In genomic region chr17:19303367-19303776, GRCh38 we compare ENCODE assay signal across 14 cellular contexts. TPM values are rescaled to one million over a fixed set of nuclear protein-coding genes. Genes with fewer than 3 reads are reported as not detected.
DNase-seq lines count a peak whose midpoint lies in the region; ATAC-seq and TF ChIP-seq lines count a peak whose summit lies in the region.
"Had no signal": no experiment of that assay in that cellular context is flagged by ENCODE, and none has a peak within 500 bp of the region (broad histone marks: within the 10 kb centered on the region; RNA-seq: fewer than 3 reads in every experiment).

No MANE protein-coding gene starts in this region.

- intact Hi-C loops in dendritic cell treated with granulocyte-macrophage colony-stimulating factor and Interleukin-4, amounts not matched to agents 40 ng/mL and 50 ng/mL, for 4 days (cut with micrococcal nuclease) = no loop called here
- intact Hi-C loops in naive thymus-derived CD4-positive, alpha-beta T cell (cut with micrococcal nuclease) = no loop called here
- intact Hi-C loops in left lung (cut with DNase I) = no loop called here

- no peaks in the 10 kb centered on the region for H3K9me3 ChIP-seq in naive thymus-derived CD4-positive, alpha-beta T cell (ENCODE audit: control insufficient read depth in 2 of 3, low read length in 3 of 3)
- H3K9me3 ChIP-seq in left lung = no peaks in the 10 kb centered on the region

- H3K4me3 ChIP-seq in naive thymus-derived CD4-positive, alpha-beta T cell (ENCODE audit: low read length) = no peak overlapping the region
- H3K4me3 ChIP-seq in left lung = no peak overlapping the region

- CTCF ChIA-PET in naive thymus-derived CD4-positive, alpha-beta T cell (lab: Charles Lee) = interaction anchor here (0.6 kb wide), 1 partner anchor 177 kb away, joined by 3 read pairs; no protein-coding TSS in a partner anchor

- no peak for TF ChIP-seq CTCF in left lung (IDR thresholded peaks at IDR 0.05)

- H3K27ac Mint-ChIP-seq in dendritic cell treated with granulocyte-macrophage colony-stimulating factor and Interleukin-4, amounts not matched to agents 40 ng/mL and 50 ng/mL, for 4 days = peak overlapping the region; percentile 83
- no peak overlapping the region for H3K27ac Mint-ChIP-seq in naive thymus-derived CD4-positive, alpha-beta T cell
- H3K27ac Mint-ChIP-seq: effector memory CD8-positive, alpha-beta T cell had no signal

- DNase-seq in SKM-1 treated with dmso at 0.1 percent for 144 hours (lab: John Stamatoyannopoulos, UW; ENCODE audit: unreplicated experiment) = peak; percentile 34
- DNase-seq in SKM-1 (lab: John Stamatoyannopoulos, UW; ENCODE audit: unreplicated experiment) = no peak
- DNase-seq in naive thymus-derived CD4-positive, alpha-beta T cell = no peak
- no peak for DNase-seq in left lung
- DNase-seq in activated CD4-positive, CD25-positive, alpha-beta regulatory T cell treated with anti-CD3 and anti-CD28 coated beads, Interleukin-2, amount 50 U/mL, for 72 hours = no peak
- no peak for DNase-seq in anterior cingulate cortex (lab: John Stamatoyannopoulos, UW)
- DNase-seq: 8988T; activated T-cell treated with anti-CD3 and anti-CD28 coated beads, Interleukin-2, amount 50 U/mL, for 1 hour; effector memory CD8-positive, alpha-beta T cell; mesendoderm; NK-92 treated with Interleukin-12 subunit alpha and Interleukin-12 subunit beta, amount 100 ng/mL, for 24 hours had no signal

- H3K36me3 Mint-ChIP-seq in dendritic cell treated with granulocyte-macrophage colony-stimulating factor and Interleukin-4, amounts not matched to agents 40 ng/mL and 50 ng/mL, for 4 days (ENCODE audit: low read depth) = peaks cover 7% of the 10 kb centered on the region
- H3K36me3 Mint-ChIP-seq in naive thymus-derived CD4-positive, alpha-beta T cell = peaks cover 0 to 4% (median 0%) of the 10 kb centered on the region in 5 donors

- H3K9me3 Mint-ChIP-seq in dendritic cell treated with granulocyte-macrophage colony-stimulating factor and Interleukin-4, amounts not matched to agents 40 ng/mL and 50 ng/mL, for 4 days = no peaks in the 10 kb centered on the region
- H3K9me3 Mint-ChIP-seq in naive thymus-derived CD4-positive, alpha-beta T cell = no peaks in the 10 kb centered on the region
- H3K9me3 Mint-ChIP-seq: effector memory CD8-positive, alpha-beta T cell had no signal

- H3K4me1 Mint-ChIP-seq in dendritic cell treated with granulocyte-macrophage colony-stimulating factor and Interleukin-4, amounts not matched to agents 40 ng/mL and 50 ng/mL, for 4 days (ENCODE audit: low read depth) = peaks cover 65% of the 10 kb centered on the region
- H3K4me1 Mint-ChIP-seq in naive thymus-derived CD4-positive, alpha-beta T cell = peaks cover 14 to 40% (median 26%) of the 10 kb centered on the region in 7 donors

- ATAC-seq in naive thymus-derived CD4-positive, alpha-beta T cell = peak; percentile 21
- ATAC-seq in HG02885 (IDR thresholded peaks at IDR 0.05; ENCODE audit: poor library complexity, unreplicated experiment) = no peak
- ATAC-seq in left lung = no peak
- ATAC-seq: activated CD4-positive, CD25-positive, alpha-beta regulatory T cell treated with anti-CD3 and anti-CD28 coated beads, Interleukin-2, amount 50 U/mL, for 24 hours had no signal

- no peak overlapping the region for H3K27ac ChIP-seq in naive thymus-derived CD4-positive, alpha-beta T cell (ENCODE audit: low read depth, low read length)
- H3K27ac ChIP-seq in left lung = peak overlapping the region in 1 of 2 donors; percentile 58

- no peaks in the 10 kb centered on the region for H3K36me3 ChIP-seq in naive thymus-derived CD4-positive, alpha-beta T cell (ENCODE audit: control insufficient read depth in 2 of 3, insufficient read depth in 3 of 3, low read length in 3 of 3)
- H3K36me3 ChIP-seq in left lung = no peaks in the 10 kb centered on the region

- H3K4me1 ChIP-seq in naive thymus-derived CD4-positive, alpha-beta T cell (ENCODE audit: control insufficient read depth in 2 of 2, insufficient read depth in 2 of 2, low read length in 2 of 2) = peaks cover 15 to 23% of the 10 kb centered on the region in 2 donors
- peaks cover 22 to 76% of the 10 kb centered on the region in 2 donors for H3K4me1 ChIP-seq in left lung

- peaks cover 68% of the 10 kb centered on the region for H3K27me3 Mint-ChIP-seq in dendritic cell treated with granulocyte-macrophage colony-stimulating factor and Interleukin-4, amounts not matched to agents 40 ng/mL and 50 ng/mL, for 4 days
- peaks cover 18 to 42% (median 30%) of the 10 kb centered on the region in 5 donors for H3K27me3 Mint-ChIP-seq in naive thymus-derived CD4-positive, alpha-beta T cell
- H3K27me3 Mint-ChIP-seq: effector memory CD8-positive, alpha-beta T cell had no signal

- POLR2A ChIA-PET in naive thymus-derived CD4-positive, alpha-beta T cell (lab: Charles Lee) = no interaction called here

- H3K4me3 Mint-ChIP-seq in dendritic cell treated with granulocyte-macrophage colony-stimulating factor and Interleukin-4, amounts not matched to agents 40 ng/mL and 50 ng/mL, for 4 days = no peak overlapping the region
- no peak overlapping the region for H3K4me3 Mint-ChIP-seq in naive thymus-derived CD4-positive, alpha-beta T cell
- H3K4me3 Mint-ChIP-seq: effector memory CD8-positive, alpha-beta T cell had no signal

- H3K27me3 ChIP-seq in naive thymus-derived CD4-positive, alpha-beta T cell (ENCODE audit: control insufficient read depth in 2 of 2, insufficient read depth in 2 of 2, low read length in 2 of 2) = peaks cover 0 to 6% of the 10 kb centered on the region in 2 donors
- H3K27me3 ChIP-seq in left lung = peaks cover 0 to 57% of the 10 kb centered on the region in 2 donors

RNA-seq across cellular contexts. Expression of gene B9D1, which starts 59.2 kb away (rescaled TPM):
- 1 to 10 TPM in 4 of 5 experiments, under 1 TPM in 1; 0.58 to 5.0 (median 2.4) TPM for total RNA-seq in naive thymus-derived CD4-positive, alpha-beta T cell
- polyA plus RNA-seq in naive thymus-derived CD4-positive, alpha-beta T cell = under 1 TPM in 1 of 2 donors, not detected in 1; 0.58 TPM
- 10 to 100 TPM; 11.4 to 14.1 TPM for total RNA-seq in left lung
